24 cellular contexts compared by ENCODE assay signal in genomic region chr2:173713904-173714555, GRCh38.
"Had no signal": no experiment of that assay in that cellular context is flagged by ENCODE, and none has a peak within 500 bp of the region (broad histone marks: within the 10 kb centered on the region; RNA-seq: fewer than 3 reads in every experiment).

No MANE protein-coding gene starts in this region.

- H3K4me3 ChIP-seq: body of pancreas, cardiac muscle cell, coronary artery, dorsolateral prefrontal cortex, gastrocnemius medialis, hepatocyte, ovary, right lobe of liver, tibial nerve had no signal

- H3K9me3 ChIP-seq: body of pancreas, gastrocnemius medialis, ovary, right lobe of liver, tibial nerve had no signal

- H3K4me2 ChIP-seq: hepatocyte had no signal

- H3K4me1 ChIP-seq: body of pancreas, gastrocnemius medialis, right lobe of liver, tibial nerve had no signal

- H3K79me2 ChIP-seq: hepatocyte had no signal

- H3K36me3 ChIP-seq: cardiac muscle cell, gastrocnemius medialis, ovary, right lobe of liver, tibial nerve had no signal

- DNase-seq: activated CD4-positive, alpha-beta T cell treated with anti-CD3 and anti-CD28 coated beads for 36 hours; activated CD4-positive, CD25-positive, alpha-beta regulatory T cell; activated naive CD4-positive, alpha-beta T cell; activated T-cell treated with anti-CD3 and anti-CD28 coated beads for 4 hours; activated T-cell treated with anti-CD3 and anti-CD28 coated beads, Interleukin-2, amount 50 U/mL, for 72 hours; anterior cingulate cortex; body of pancreas; dorsolateral prefrontal cortex; effector memory CD4-positive, alpha-beta T cell; erythroblast; gastrocnemius medialis; left cardiac atrium; mammary epithelial cell; naive B cell; nephron progenitor cell; ovary; right lobe of liver; stimulated activated CD4-positive, alpha-beta T cell treated with anti-CD3 and anti-CD28 coated beads, Interleukin-2, amount 100 ng/mL, for 48 hours; stimulated activated naive CD4-positive, alpha-beta T cell treated with Interleukin-2 at 50 U/mL for 16 hours had no signal

- H3K27me3 ChIP-seq: body of pancreas, cardiac muscle cell, gastrocnemius medialis, hepatocyte, ovary, right lobe of liver, tibial nerve had no signal

- ATAC-seq: activated CD4-positive, alpha-beta T cell treated with anti-CD3 and anti-CD28 coated beads for 36 hours; activated naive CD4-positive, alpha-beta T cell treated with anti-CD3 and anti-CD28 coated beads, Interleukin-2, amount 50 U/mL, for 72 hours; activated T-cell treated with anti-CD3 and anti-CD28 coated beads, Interleukin-2, amount 50 U/mL, for 72 hours; body of pancreas; gastrocnemius medialis; left cardiac atrium; right lobe of liver had no signal

- H3K27ac ChIP-seq: body of pancreas, cardiac muscle cell, coronary artery, dorsolateral prefrontal cortex, gastrocnemius medialis, hepatocyte, ovary, right lobe of liver, tibial nerve had no signal

- H2AFZ ChIP-seq: hepatocyte had no signal
